In genomic region chr16:88064011-88064888, GRCh38 we compare ENCODE assay signal across 15 cellular contexts.
DNase-seq lines count a peak whose midpoint lies in the region; ATAC-seq and TF ChIP-seq lines count a peak whose summit lies in the region.
"Had no signal": no experiment of that assay in that cellular context is flagged by ENCODE, and none has a peak within 500 bp of the region (broad histone marks: within the 10 kb centered on the region; RNA-seq: fewer than 3 reads in every experiment).

No MANE protein-coding gene starts in this region.

- no peaks in the 10 kb centered on the region for H3K9me3 ChIP-seq in BLaER1
- no peaks in the 10 kb centered on the region for H3K9me3 ChIP-seq in RWPE2 (ENCODE audit: severe bottlenecking)
- H3K9me3 ChIP-seq in spleen, result no peaks in the 10 kb centered on the region
- no peaks in the 10 kb centered on the region for H3K9me3 ChIP-seq in WERI-Rb-1 (ENCODE audit: severe bottlenecking)
- H3K9me3 ChIP-seq: Caco-2, thoracic aorta had no signal

- TF ChIP-seq CTCF in RWPE2 (IDR thresholded peaks at IDR 0.05; ENCODE audit: poor library complexity, severe bottlenecking) (no peak), spleen (IDR thresholded peaks at IDR 0.05 in 8 of 11, conservative IDR thresholded peaks at IDR 0.05 in 3 of 11) (no peak), WERI-Rb-1 (IDR thresholded peaks at IDR 0.05; ENCODE audit: low read depth, low read length) (no peak)

- H3K27ac ChIP-seq in BLaER1, result peak overlapping the region; percentile 91
- no peak overlapping the region for H3K27ac ChIP-seq in RWPE2 (ENCODE audit: poor library complexity, severe bottlenecking)
- H3K27ac ChIP-seq in spleen, result no peak overlapping the region
- H3K27ac ChIP-seq in WERI-Rb-1, result no peak overlapping the region

- H3K27me3 ChIP-seq in BLaER1 (no peaks in the 10 kb centered on the region), RWPE2 (ENCODE audit: insufficient read depth, poor library complexity, severe bottlenecking) (no peaks in the 10 kb centered on the region), spleen (replicated peaks in 1 of 7) (no peaks in the 10 kb centered on the region), WERI-Rb-1 (ENCODE audit: insufficient read depth, low read depth, severe bottlenecking) (no peaks in the 10 kb centered on the region)

- H3K4me2 ChIP-seq in BLaER1, result peak overlapping the region; percentile 91

- DNase-seq in RWPE2 (ENCODE audit: low spot score) (peak; percentile 62), hepatic stellate cell (ENCODE audit: low spot score) (peak; percentile 36), spleen (peak; percentile 57), ureter (ENCODE audit: low spot score) (no peak), WERI-Rb-1 (no peak)
- DNase-seq: activated CD4-positive, alpha-beta T cell treated with anti-CD3 and anti-CD28 coated beads, Interleukin-2, amount 50 U/mL, for 4 hours; activated naive CD4-positive, alpha-beta T cell treated with Interleukin-2 at 50 U/mL for 16 hours; activated T-cell treated with anti-CD3 and anti-CD28 coated beads for 4 hours; Caco-2; nephron progenitor cell; SHP77 had no signal

- H3K4me1 ChIP-seq in BLaER1, result peaks cover 63% of the 10 kb centered on the region
- H3K4me1 ChIP-seq in RWPE2 (ENCODE audit: insufficient read depth, poor library complexity, severe bottlenecking), result no peaks in the 10 kb centered on the region
- H3K4me1 ChIP-seq in spleen, result peaks cover 0 to 17% (median 10%) of the 10 kb centered on the region in 6 donors
- H3K4me1 ChIP-seq: Caco-2 had no signal

- intact Hi-C loops in spleen (cut with DNase I; ENCODE audit: low total_unique reads), result no loop called here

- 94 to 97% (median 97%) methylated on average over 26 to 31 of the region's 31 CpGs for WGBS in spleen, 5 donors

- H3K4me3 ChIP-seq in BLaER1 (no peak overlapping the region), RWPE2 (ENCODE audit: severe bottlenecking) (no peak overlapping the region), spleen (no peak overlapping the region), WERI-Rb-1 (ENCODE audit: low read depth, low read length) (no peak overlapping the region)
- H3K4me3 ChIP-seq: thoracic aorta had no signal

- peaks cover 7% of the 10 kb centered on the region; the same call in 1 of the 2 replicates for H4K20me1 ChIP-seq in BLaER1

- ATAC-seq in RWPE2 (ENCODE audit: low read depth) (no peak), GM21390 (IDR thresholded peaks at IDR 0.05; ENCODE audit: unreplicated experiment) (no peak)
- no peak for ATAC-seq in activated CD4-positive, CD25-positive, alpha-beta regulatory T cell treated with anti-CD3 and anti-CD28 coated beads, Interleukin-2, amount 50 U/mL, for 24 hours

- peak overlapping the region; percentile 61; the same call in 1 of the 2 replicates for H3K9ac ChIP-seq in BLaER1

- no peak for TF ChIP-seq POLR2A in spleen (IDR thresholded peaks at IDR 0.05)

- peaks cover 28% of the 10 kb centered on the region for H3K36me3 ChIP-seq in BLaER1
- 0 out of 2 replicates have a peak, but pooled peaks cover 3% of the 10 kb centered on the region for H3K36me3 ChIP-seq in RWPE2 (ENCODE audit: low read depth)
- peaks cover 0 to 100% (median 26%) of the 10 kb centered on the region in 6 donors for H3K36me3 ChIP-seq in spleen
- no peaks in the 10 kb centered on the region for H3K36me3 ChIP-seq in WERI-Rb-1

Comparison
In these comparisons a context has a peak if more than half of its experiments do, and no peak if none do; other contexts are left out.
1. DNase-seq: peak in RWPE2 (single experiment), hepatic stellate cell (single experiment) and spleen (single experiment); none in ureter (single experiment) and WERI-Rb-1 (single experiment).